8 cellular contexts compared by ENCODE assay signal in the genomic region with DNA sequence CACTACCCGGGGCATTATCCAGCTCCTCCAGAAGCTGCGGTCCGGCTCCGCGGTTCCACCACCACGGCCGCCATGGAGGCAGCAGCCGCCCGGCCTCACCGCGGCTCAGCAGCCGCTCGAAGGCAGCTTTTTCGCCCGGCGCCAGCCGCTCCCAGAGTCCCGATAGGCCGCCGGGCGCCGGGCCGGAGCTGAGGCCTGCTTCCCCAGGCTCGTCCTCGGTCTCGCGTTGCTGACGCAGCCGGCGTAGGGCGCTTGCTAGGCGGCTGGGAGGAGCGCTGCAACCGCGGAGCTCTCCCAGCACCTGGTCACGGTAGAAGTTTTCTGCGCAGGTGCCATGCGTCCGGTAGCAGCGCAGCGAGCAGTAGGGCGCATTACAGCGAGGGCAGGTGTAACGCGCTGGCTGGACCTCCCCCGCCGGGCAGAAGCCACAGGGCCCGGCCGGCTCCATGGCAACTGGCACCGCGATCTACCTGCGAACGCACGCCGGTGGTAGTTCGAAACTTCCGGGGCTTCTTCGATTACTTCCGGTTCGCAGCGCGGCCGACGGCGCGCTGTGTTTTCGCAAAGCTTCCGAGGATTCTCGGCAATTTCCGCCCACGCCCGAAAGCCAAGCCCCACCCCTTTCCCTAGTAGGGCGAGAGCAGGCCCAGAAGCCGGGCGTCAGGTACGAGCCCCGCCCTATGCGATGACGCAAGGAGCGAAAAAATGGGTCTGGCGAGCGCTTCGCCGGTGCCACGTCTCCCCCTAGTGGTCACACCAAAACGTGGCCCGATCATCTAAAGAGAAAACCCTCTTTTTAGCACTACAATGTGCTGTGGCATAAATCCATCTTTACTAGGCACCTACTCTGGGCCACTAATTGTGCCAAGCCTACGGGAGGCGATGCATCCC. TPM values are rescaled to one million over a fixed set of nuclear protein-coding genes. Genes with fewer than 3 reads are reported as not detected.
DNase-seq lines count a peak whose midpoint lies in the region; ATAC-seq and TF ChIP-seq lines count a peak whose summit lies in the region.

A gene (minus strand): TSS at position 496 of the 891 bp plus-strand sequence. CDS start 48 bp downstream, at position 448.

- peak within 1 kb of the TSS; percentile 82 to 90 for H3K4me3 Mint-ChIP-seq in CD14-positive monocyte

- ATAC-seq in GM19351 (IDR thresholded peaks at IDR 0.05; ENCODE audit: unreplicated experiment) (peak; percentile 59), HG03558 (IDR thresholded peaks at IDR 0.05; ENCODE audit: extremely low read depth, unreplicated experiment) (peak; percentile 27), left lobe of liver (peak; percentile 74)

- H3K27ac Mint-ChIP-seq in CD14-positive monocyte, result peak within 1 kb of the TSS; percentile 79 to 90 (median 88)

- intact Hi-C loops in CD14-positive monocyte (cut with micrococcal nuclease), result loop anchor here in 1 of 2 donors (2.0 kb wide), 1 partner anchor 17 kb away; a partner anchor contains a TSS

- TF ChIP-seq CTCF in CD14-positive monocyte (IDR thresholded peaks at IDR 0.05), result peak; percentile 94

- peaks cover 44 to 48% of the 10 kb centered on the region in 2 donors for H3K36me3 Mint-ChIP-seq in CD14-positive monocyte

- peaks cover 13 to 17% (median 13%) of the 10 kb centered on the region in 3 donors for H3K27me3 Mint-ChIP-seq in CD14-positive monocyte (ENCODE audit: low read depth in 3 of 3)

- DNase-seq in CD14-positive monocyte (ENCODE audit: low spot score) (peak; percentile 100), NCI-H748 (lab: John Stamatoyannopoulos, UW; ENCODE audit: unreplicated experiment) (peak; percentile 99), dedifferentiated amniotic fluid mesenchymal stem cell (ENCODE audit: extremely low spot score) (peak; percentile 99), left lobe of liver (ENCODE audit: low spot score) (peak; percentile 100)
- DNase-seq in activated CD4-positive, alpha-beta T cell treated with anti-CD3 and anti-CD28 coated beads, Interleukin-2, amount 50 U/mL, for 24 hours (ENCODE audit: low read depth in 1 of 2, low spot score in 1 of 2), result peak; percentile 100
- peak; percentile 100 for DNase-seq in stimulated activated CD4-positive, alpha-beta T cell treated with anti-CD3 and anti-CD28 coated beads, Interleukin-2, amount 100 ng/mL, for 48 hours

- peaks cover 39% of the 10 kb centered on the region for H3K4me1 Mint-ChIP-seq in CD14-positive monocyte

- peaks cover 0 to 6% (median 0%) of the 10 kb centered on the region in 7 donors for H3K9me3 Mint-ChIP-seq in CD14-positive monocyte

RNA-seq across cellular contexts. Expression of the gene that starts here (rescaled TPM):
- polyA plus RNA-seq in CD14-positive monocyte, result 1 to 10 TPM; 5.8 to 9.4 TPM
- 8.8 TPM for total RNA-seq in left lobe of liver

Comparison
In these comparisons a context has a peak if more than half of its experiments do, and no peak if none do; other contexts are left out.
1. Peak in every context shown above with its lines: DNase-seq and ATAC-seq.